Comparison of ENCODE assay signal across 10 cellular contexts in the genomic region with DNA sequence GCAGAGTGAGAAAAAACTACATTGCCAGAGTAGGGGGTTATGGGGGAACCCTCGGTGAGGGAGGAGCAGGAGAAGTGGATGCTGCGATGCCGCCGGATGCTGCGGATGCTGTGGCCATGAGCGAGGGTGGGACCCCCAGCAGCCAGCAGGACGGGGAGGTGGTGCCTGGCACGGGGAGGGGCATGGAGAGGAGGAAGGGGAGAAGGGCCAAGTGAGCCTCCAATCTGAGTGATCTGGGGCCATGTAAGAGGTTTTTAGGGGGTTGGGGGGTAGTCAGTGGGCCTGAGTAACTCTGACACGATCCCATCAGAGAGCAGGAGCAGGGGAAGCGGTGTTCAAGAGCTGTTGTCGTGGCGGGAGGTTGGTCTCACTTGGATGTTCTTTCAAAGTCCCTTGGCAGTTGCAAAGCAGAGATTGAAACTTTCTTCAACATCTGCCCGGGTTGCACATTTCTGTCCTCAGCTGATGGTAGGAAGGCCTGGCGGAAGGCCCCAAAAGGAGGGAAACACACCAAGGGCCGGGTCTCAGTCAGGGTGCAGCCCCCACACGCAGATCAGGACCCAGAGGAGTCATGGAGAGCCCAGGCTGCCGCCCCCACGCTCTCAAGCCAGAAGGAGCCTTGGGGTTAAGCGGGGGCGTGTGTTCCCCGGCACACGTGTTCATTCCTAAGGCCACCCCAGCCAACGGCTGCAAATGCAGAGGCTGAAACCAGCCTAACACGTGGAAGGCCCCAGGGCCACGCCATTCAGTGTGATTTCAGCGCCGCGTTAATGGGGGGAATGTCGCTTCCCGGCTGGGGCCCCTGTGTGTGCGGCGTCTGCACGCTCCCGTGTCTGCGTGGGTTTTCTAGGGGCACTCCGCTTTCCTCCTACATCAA.
A peak's percentile ranks its signal among the peaks of the same experiment; 100 is the strongest.
DNase-seq lines count a peak whose midpoint lies in the region; ATAC-seq and TF ChIP-seq lines count a peak whose summit lies in the region.
"Had no signal": no experiment of that assay in that cellular context is flagged by ENCODE, and none has a peak within 500 bp of the region (broad histone marks: within the 10 kb centered on the region; RNA-seq: fewer than 3 reads in every experiment).

No MANE protein-coding gene starts in this region.

- peak overlapping the region; percentile 31 to 61 for H3K27ac ChIP-seq in uterus
- H3K27ac ChIP-seq: right lobe of liver had no signal

- intact Hi-C loops in uterus (cut with DNase I; ENCODE audit: low total_unique reads) = no loop called here

- H3K4me1 Mint-ChIP-seq in activated naive CD4-positive, alpha-beta T cell treated with anti-CD3 and anti-CD28 coated beads, Interleukin-2, amount 50 U/mL, for 24 hours = peaks cover 4% of the 10 kb centered on the region
- peaks cover 3 to 6% of the 10 kb centered on the region in 2 donors for H3K4me1 Mint-ChIP-seq in effector memory CD8-positive, alpha-beta T cell (ENCODE audit: low read depth in 2 of 2)
- H3K4me1 Mint-ChIP-seq in naive B cell = peaks cover 3 to 13% (median 5%) of the 10 kb centered on the region in 3 donors

- no peaks in the 10 kb centered on the region for H3K27me3 Mint-ChIP-seq in activated naive CD4-positive, alpha-beta T cell treated with anti-CD3 and anti-CD28 coated beads, Interleukin-2, amount 50 U/mL, for 24 hours
- H3K27me3 Mint-ChIP-seq in effector memory CD8-positive, alpha-beta T cell = peaks cover 5 to 11% of the 10 kb centered on the region in 2 donors
- H3K27me3 Mint-ChIP-seq in naive B cell = peaks cover 0 to 10% (median 0%) of the 10 kb centered on the region in 3 donors

- no peaks in the 10 kb centered on the region for H3K9me3 ChIP-seq in uterus
- H3K9me3 ChIP-seq: right lobe of liver had no signal

- peak overlapping the region; percentile 81 for H3K27ac Mint-ChIP-seq in activated naive CD4-positive, alpha-beta T cell treated with anti-CD3 and anti-CD28 coated beads, Interleukin-2, amount 50 U/mL, for 24 hours
- peak overlapping the region; percentile 60 to 76 for H3K27ac Mint-ChIP-seq in effector memory CD8-positive, alpha-beta T cell
- peak overlapping the region in 5 of 6 donors; percentile 16 to 87 (median 39) for H3K27ac Mint-ChIP-seq in naive B cell

- DNase-seq in activated naive CD4-positive, alpha-beta T cell (lab: John Stamatoyannopoulos, UW) = no peak
- DNase-seq in effector memory CD8-positive, alpha-beta T cell = no peak
- DNase-seq in naive B cell (no peak), uterus (peak; percentile 71 to 82), RPMI8226 (no peak), NCI-H1694 treated with DMSO at 0.1 percent for 48 hours (lab: John Stamatoyannopoulos, UW) (no peak)
- DNase-seq: T1000 had no signal

- no peaks in the 10 kb centered on the region for H3K36me3 Mint-ChIP-seq in activated naive CD4-positive, alpha-beta T cell treated with anti-CD3 and anti-CD28 coated beads, Interleukin-2, amount 50 U/mL, for 24 hours
- peaks cover 3% of the 10 kb centered on the region for H3K36me3 Mint-ChIP-seq in effector memory CD8-positive, alpha-beta T cell (ENCODE audit: insufficient read depth)
- no peaks in the 10 kb centered on the region for H3K36me3 Mint-ChIP-seq in naive B cell

- no peak overlapping the region for H3K4me3 ChIP-seq in uterus
- H3K4me3 ChIP-seq: right lobe of liver had no signal

- H3K36me3 ChIP-seq in uterus = no peaks in the 10 kb centered on the region
- H3K36me3 ChIP-seq: right lobe of liver had no signal

- H3K27me3 ChIP-seq in uterus = no peaks in the 10 kb centered on the region
- H3K27me3 ChIP-seq: right lobe of liver had no signal

- peaks cover 0 to 19% of the 10 kb centered on the region in 2 donors for H3K4me1 ChIP-seq in uterus

- no peaks in the 10 kb centered on the region for H3K9me3 Mint-ChIP-seq in activated naive CD4-positive, alpha-beta T cell treated with anti-CD3 and anti-CD28 coated beads, Interleukin-2, amount 50 U/mL, for 24 hours
- no peaks in the 10 kb centered on the region for H3K9me3 Mint-ChIP-seq in effector memory CD8-positive, alpha-beta T cell
- H3K9me3 Mint-ChIP-seq in naive B cell = peaks cover 0 to 5% (median 0%) of the 10 kb centered on the region in 7 donors

- no peak for TF ChIP-seq CTCF in uterus (IDR thresholded peaks at IDR 0.05)

- no peak for TF ChIP-seq POLR2A in uterus (IDR thresholded peaks at IDR 0.05)

- ATAC-seq in effector memory CD8-positive, alpha-beta T cell (replicated peaks) = peak; percentile 15
- no peak for ATAC-seq in naive B cell (ENCODE audit: low read depth in 2 of 2)
- no peak for ATAC-seq in GM19023 (IDR thresholded peaks at IDR 0.05; ENCODE audit: unreplicated experiment)

- H3K4me3 Mint-ChIP-seq in activated naive CD4-positive, alpha-beta T cell treated with anti-CD3 and anti-CD28 coated beads, Interleukin-2, amount 50 U/mL, for 24 hours = no peak overlapping the region
- no peak overlapping the region for H3K4me3 Mint-ChIP-seq in effector memory CD8-positive, alpha-beta T cell
- no peak overlapping the region for H3K4me3 Mint-ChIP-seq in naive B cell

Comparison
In these comparisons a context has a peak if more than half of its experiments do, and no peak if none do; other contexts are left out.
1. DNase-seq: peak in uterus (2 of 2); none in activated naive CD4-positive, alpha-beta T cell (0 of 4), effector memory CD8-positive, alpha-beta T cell (0 of 3), naive B cell (single experiment), RPMI8226 (single experiment) and NCI-H1694 treated with DMSO at 0.1 percent for 48 hours (single experiment).
2. Peak in every context shown above with its lines, with median percentiles within 50 percentile points of each other: H3K27ac Mint-ChIP-seq.